1 cellular context compared by ENCODE assay signal in the genomic region with DNA sequence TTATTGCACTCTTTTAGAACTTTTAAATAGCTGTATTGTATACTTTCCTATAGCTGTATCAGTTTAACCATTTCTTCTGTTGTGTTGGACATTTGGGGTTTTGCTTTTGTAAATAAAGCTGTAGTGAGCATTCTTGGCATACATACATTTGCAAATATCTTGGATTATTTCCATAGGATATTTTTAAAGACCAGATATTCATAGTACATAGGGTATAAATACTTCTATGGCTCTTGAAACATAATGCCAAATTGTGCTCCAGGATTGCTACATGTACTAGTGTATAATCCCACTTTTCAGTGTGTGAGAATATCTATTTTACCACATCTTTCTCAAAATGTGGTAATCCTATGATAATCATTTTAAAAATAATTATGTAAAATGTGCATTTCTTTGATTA.
TF ChIP-seq lines count a peak whose summit lies in the region.

No MANE protein-coding gene starts in this region.

TF ChIP-seq in GM23338, 12 proteins besides CTCF, POLR2A, EP300 and RAD21 (continued from another document):
- TF ChIP-seq ZNF462 (CRISPR knock-in tag; IDR thresholded peaks at IDR 0.05) (no peak), NANOG (IDR thresholded peaks at IDR 0.05; ENCODE audit: borderline replicate concordance) (no peak)
- TF ChIP-seq, protein P1, sequence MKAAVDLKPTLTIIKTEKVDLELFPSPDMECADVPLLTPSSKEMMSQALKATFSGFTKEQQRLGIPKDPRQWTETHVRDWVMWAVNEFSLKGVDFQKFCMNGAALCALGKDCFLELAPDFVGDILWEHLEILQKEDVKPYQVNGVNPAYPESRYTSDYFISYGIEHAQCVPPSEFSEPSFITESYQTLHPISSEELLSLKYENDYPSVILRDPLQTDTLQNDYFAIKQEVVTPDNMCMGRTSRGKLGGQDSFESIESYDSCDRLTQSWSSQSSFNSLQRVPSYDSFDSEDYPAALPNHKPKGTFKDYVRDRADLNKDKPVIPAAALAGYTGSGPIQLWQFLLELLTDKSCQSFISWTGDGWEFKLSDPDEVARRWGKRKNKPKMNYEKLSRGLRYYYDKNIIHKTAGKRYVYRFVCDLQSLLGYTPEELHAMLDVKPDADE (IDR thresholded peaks at IDR 0.05): no peak
